ENCODE assay signal across 9 cellular contexts in genomic region chr12:100987552-100988277, GRCh38.
DNase-seq lines count a peak whose midpoint lies in the region; ATAC-seq and TF ChIP-seq lines count a peak whose summit lies in the region.
"Had no signal": no experiment of that assay in that cellular context is flagged by ENCODE, and none has a peak within 500 bp of the region (broad histone marks: within the 10 kb centered on the region; RNA-seq: fewer than 3 reads in every experiment).

No MANE protein-coding gene starts in this region.

- H3K36me3 Mint-ChIP-seq in HFFc6 (ENCODE audit: low read depth) = no peaks in the 10 kb centered on the region; the same call in 1 of the 2 replicates
- H3K36me3 Mint-ChIP-seq in activated T-helper 17 cell treated with anti-CD3 and anti-CD28 coated beads, Interleukin-2, amount 50 U/mL, for 72 hours (ENCODE audit: low read depth) = no peaks in the 10 kb centered on the region

- peaks cover 2% of the 10 kb centered on the region for H3K27me3 Mint-ChIP-seq in HFFc6 (ENCODE audit: insufficient read depth)
- peaks cover 6% of the 10 kb centered on the region for H3K27me3 Mint-ChIP-seq in activated T-helper 17 cell treated with anti-CD3 and anti-CD28 coated beads, Interleukin-2, amount 50 U/mL, for 72 hours

- no peak overlapping the region for H2AK5ac ChIP-seq in mesenchymal stem cell (ENCODE audit: low read length, severe bottlenecking)

- H3K4me2 ChIP-seq in Karpas-422 (ENCODE audit: low read depth, low read length, poor library complexity, severe bottlenecking) = peak overlapping the region; percentile 35
- H3K4me2 ChIP-seq in mesenchymal stem cell (ENCODE audit: low read length, poor library complexity, severe bottlenecking) = no peak overlapping the region

- peak; percentile 36 for TF ChIP-seq CTCF in GM13976 (IDR thresholded peaks at IDR 0.05; ENCODE audit: borderline replicate concordance, control extremely low read depth, extremely low read depth, insufficient read depth, missing control alignments)
- TF ChIP-seq CTCF in HFFc6 (IDR thresholded peaks at IDR 0.05) = peak; percentile 32
- no peak for TF ChIP-seq CTCF in right atrium auricular region (IDR thresholded peaks at IDR 0.05)

- H2BK15ac ChIP-seq in mesenchymal stem cell (ENCODE audit: low read depth, poor library complexity, severe bottlenecking) = no peak overlapping the region

- H4K20me1 ChIP-seq in Karpas-422 (ENCODE audit: insufficient read depth, low read depth, low read length) = no peaks in the 10 kb centered on the region

- H3K27ac Mint-ChIP-seq in HFFc6 = no peak overlapping the region
- H3K27ac Mint-ChIP-seq in activated T-helper 17 cell treated with anti-CD3 and anti-CD28 coated beads, Interleukin-2, amount 50 U/mL, for 72 hours = no peak overlapping the region

- H3K9ac ChIP-seq in Karpas-422 (ENCODE audit: low read length) (no peak overlapping the region), mesenchymal stem cell (ENCODE audit: low read length) (peak overlapping the region; percentile 3)

- H3K9me2 ChIP-seq in Karpas-422 (replicated peaks; ENCODE audit: insufficient read depth, low read length) = no peaks in the 10 kb centered on the region

- H3K9me3 Mint-ChIP-seq in HFFc6 = peaks cover 17% of the 10 kb centered on the region; the same call in 1 of the 2 replicates
- peaks cover 9% of the 10 kb centered on the region for H3K9me3 Mint-ChIP-seq in activated T-helper 17 cell treated with anti-CD3 and anti-CD28 coated beads, Interleukin-2, amount 50 U/mL, for 72 hours

- no peak overlapping the region for H3K23ac ChIP-seq in mesenchymal stem cell (ENCODE audit: low read length in 2 of 2)

- H3K36me3 ChIP-seq in Karpas-422 (ENCODE audit: insufficient read depth, low read length) = no peaks in the 10 kb centered on the region
- H3K36me3 ChIP-seq in mesenchymal stem cell (ENCODE audit: control insufficient read depth in 1 of 2, insufficient read depth in 2 of 2, low read depth in 1 of 2, low read length in 2 of 2) = no peaks in the 10 kb centered on the region
- no peaks in the 10 kb centered on the region for H3K36me3 ChIP-seq in right atrium auricular region

- DNase-seq in AG08396 (ENCODE audit: low spot score) = peak; percentile 70
- peak; percentile 37 for DNase-seq in GM13976 (ENCODE audit: low spot score)
- DNase-seq in HFFc6 = peak; percentile 23
- peak; percentile 75 for DNase-seq in Karpas-422
- peak; percentile 60 for DNase-seq in mesenchymal stem cell
- DNase-seq in right atrium auricular region (ENCODE audit: low spot score) = no peak
- DNase-seq in amniotic stem cell (lab: John Stamatoyannopoulos, UW) = no peak
- DNase-seq: left cardiac atrium had no signal

- H2BK12ac ChIP-seq in mesenchymal stem cell (ENCODE audit: low read length in 2 of 2) = peak overlapping the region in 1 of 2 experiments; percentile 20

- H3K4me3 Mint-ChIP-seq in HFFc6 = no peak overlapping the region
- H3K4me3 Mint-ChIP-seq in activated T-helper 17 cell treated with anti-CD3 and anti-CD28 coated beads, Interleukin-2, amount 50 U/mL, for 72 hours = no peak overlapping the region

- WGBS in mesenchymal stem cell = 44% methylated on average over 4 of the region's 4 CpGs

- peak overlapping the region; percentile 1 to 16 for H3K18ac ChIP-seq in mesenchymal stem cell (ENCODE audit: low read depth in 1 of 2, low read length in 2 of 2)

- no peak overlapping the region for H3K27ac ChIP-seq in Karpas-422 (ENCODE audit: low read length)
- H3K27ac ChIP-seq in mesenchymal stem cell (ENCODE audit: low read length, poor library complexity, severe bottlenecking) = peak overlapping the region; percentile 12
- H3K27ac ChIP-seq in right atrium auricular region = no peak overlapping the region

- no peak overlapping the region for H3K4me3 ChIP-seq in Karpas-422 (ENCODE audit: low read length)
- H3K4me3 ChIP-seq in mesenchymal stem cell (ENCODE audit: insufficient read depth in 1 of 2, low read depth in 1 of 2, low read length in 2 of 2) = no peak overlapping the region
- no peak overlapping the region for H3K4me3 ChIP-seq in right atrium auricular region

- H3K4me1 ChIP-seq in Karpas-422 (ENCODE audit: low read length) = peaks cover 11% of the 10 kb centered on the region
- H3K4me1 ChIP-seq in mesenchymal stem cell (ENCODE audit: control insufficient read depth, insufficient read depth, low read depth, low read length) = peaks cover 13% of the 10 kb centered on the region
- H3K4me1 ChIP-seq in right atrium auricular region = no peaks in the 10 kb centered on the region

- no peak overlapping the region for H2BK5ac ChIP-seq in mesenchymal stem cell (ENCODE audit: low read depth, low read length, poor library complexity, severe bottlenecking)

- no peaks in the 10 kb centered on the region for H3K79me2 ChIP-seq in Karpas-422 (ENCODE audit: low read length)

- in situ Hi-C loops in GM13976 (cut with MboI; ENCODE audit: low sequenced_read_pairs, unreplicated experiment) = no loop called here

- ATAC-seq in activated T-helper 17 cell treated with anti-CD3 and anti-CD28 coated beads, Interleukin-2, amount 50 U/mL, for 72 hours (replicated peaks) = peak; percentile 18

- no peak overlapping the region for H4K8ac ChIP-seq in mesenchymal stem cell (ENCODE audit: low read length)

- H3K27me3 ChIP-seq in Karpas-422 (ENCODE audit: low read length) (no peaks in the 10 kb centered on the region; the same call in 1 of the 2 replicates), mesenchymal stem cell (ENCODE audit: control insufficient read depth in 1 of 2, insufficient read depth in 1 of 2, low read length in 2 of 2) (peaks cover 0 to 4% of the 10 kb centered on the region in 2 experiments), right atrium auricular region (no peaks in the 10 kb centered on the region)

- no peaks in the 10 kb centered on the region for H3K9me3 ChIP-seq in Karpas-422 (ENCODE audit: low read length)
- no peaks in the 10 kb centered on the region for H3K9me3 ChIP-seq in mesenchymal stem cell (ENCODE audit: control insufficient read depth, low read length)
- H3K9me3 ChIP-seq in right atrium auricular region = no peaks in the 10 kb centered on the region

- H3K4me1 Mint-ChIP-seq in HFFc6 (ENCODE audit: low read depth) = peaks cover 14% of the 10 kb centered on the region; the same call in 1 of the 2 replicates
- no peaks in the 10 kb centered on the region for H3K4me1 Mint-ChIP-seq in activated T-helper 17 cell treated with anti-CD3 and anti-CD28 coated beads, Interleukin-2, amount 50 U/mL, for 72 hours

- H3K14ac ChIP-seq in mesenchymal stem cell (ENCODE audit: low read length in 2 of 2) = no peak overlapping the region

- no peaks in the 10 kb centered on the region for H3K79me1 ChIP-seq in mesenchymal stem cell (replicated peaks; ENCODE audit: low read length, poor library complexity, severe bottlenecking)

- H2AFZ ChIP-seq in Karpas-422 (ENCODE audit: low read length) (no peak overlapping the region), mesenchymal stem cell (ENCODE audit: low read depth, low read length) (no peak overlapping the region)

- H3K4ac ChIP-seq in mesenchymal stem cell (ENCODE audit: low read depth in 1 of 2, low read length in 2 of 2) = no peak overlapping the region

- H2BK120ac ChIP-seq in mesenchymal stem cell (ENCODE audit: low read depth, low read length) = no peak overlapping the region

- no peak overlapping the region for H4K91ac ChIP-seq in mesenchymal stem cell (ENCODE audit: low read length)

Comparison
In these comparisons a context has a peak if more than half of its experiments do, and no peak if none do; other contexts are left out.
1. DNase-seq: peak in AG08396 (single experiment), GM13976 (single experiment), HFFc6 (single experiment), Karpas-422 (single experiment) and mesenchymal stem cell (single experiment); none in right atrium auricular region (single experiment) and amniotic stem cell (single experiment).
2. CTCF ChIP-seq: peak in GM13976 (single experiment) and HFFc6 (single experiment); none in right atrium auricular region (0 of 2).